In genomic region chr16:70156207-70156978, GRCh38 we compare ENCODE assay signal across 1 cellular context.
TF ChIP-seq lines count a peak whose summit lies in the region.

No MANE protein-coding gene starts in this region.

TF ChIP-seq in H1, 55 proteins besides CTCF, POLR2A, EP300 and RAD21 (continued from another document):
- TF ChIP-seq MAFK (IDR thresholded peaks at IDR 0.05; ENCODE audit: low read depth, low read length) (peak; percentile 33; the same call in 1 of the 2 replicates), BACH1 (IDR thresholded peaks at IDR 0.05; ENCODE audit: low read length) (peak; percentile 58; the same call in 1 of the 2 replicates), POU5F1 (IDR thresholded peaks at IDR 0.05; ENCODE audit: low read depth, low read length) (no peak), ATF3 (IDR thresholded peaks at IDR 0.05; ENCODE audit: insufficient read depth, low read depth, low read length) (no peak), CHD2 (IDR thresholded peaks at IDR 0.05; ENCODE audit: low read length) (no peak)
